ENCODE assay signal across 20 cellular contexts in genomic region chr1:158055854-158056253, GRCh38.
DNase-seq lines count a peak whose midpoint lies in the region; ATAC-seq, FAIRE-seq and TF ChIP-seq lines count a peak whose summit lies in the region.
"Had no signal": no experiment of that assay in that cellular context is flagged by ENCODE, and none has a peak within 500 bp of the region (broad histone marks: within the 10 kb centered on the region; RNA-seq: fewer than 3 reads in every experiment).

No MANE protein-coding gene starts in this region.

- no peak for TF ChIP-seq CTCF in HFFc6 (IDR thresholded peaks at IDR 0.05)
- no peak for TF ChIP-seq CTCF in brain (conservative IDR thresholded peaks at IDR 0.05)

- H3K4me3 ChIP-seq in BLaER1 treated with 17β-estradiol and CSF1 and Interleukin-3, amounts not matched to agents 10 nM and 100 nM, result no peak overlapping the region
- no peak overlapping the region for H3K4me3 ChIP-seq in small intestine (ENCODE audit: low read depth in 1 of 2, low read length in 2 of 2)
- H3K4me3 ChIP-seq: cardiac muscle cell, ovary, suprapubic skin had no signal

- H3K4me3 Mint-ChIP-seq in HFFc6, result no peak overlapping the region
- no peak overlapping the region for H3K4me3 Mint-ChIP-seq in brain
- no peak overlapping the region for H3K4me3 Mint-ChIP-seq in memory B cell
- H3K4me3 Mint-ChIP-seq: activated T-helper 1 cell treated with anti-CD3 and anti-CD28 coated beads, Interleukin-12 subunit alpha, Interleukin-12 subunit beta, Interleukin-2, Interleukin-4 antibody, amounts not matched to agents 30 ng/mL and 10 ng/mL and 1 ng/mL, durations not matched to agents 14 hours and 24 hours and 36 hours; T-helper 1 cell treated with Interleukin-12 subunit alpha and Interleukin-12 subunit beta and Interleukin-4 antibody, amounts not matched to agents 30 μg/mL and 1 μg/mL, for 36 hours had no signal

- H3K27me3 ChIP-seq in BLaER1 treated with 17β-estradiol and CSF1 and Interleukin-3, amounts not matched to agents 10 nM and 100 nM, result no peaks in the 10 kb centered on the region
- H3K27me3 ChIP-seq in small intestine (ENCODE audit: control insufficient read depth in 2 of 2, insufficient read depth in 2 of 2, low read length in 2 of 2), result no peaks in the 10 kb centered on the region
- H3K27me3 ChIP-seq: cardiac muscle cell, ovary, suprapubic skin had no signal

- H3K4me1 Mint-ChIP-seq in HFFc6 (ENCODE audit: low read depth) (peaks cover 51% of the 10 kb centered on the region), brain (peaks cover 74% of the 10 kb centered on the region), memory B cell (peaks cover 4% of the 10 kb centered on the region)

- DNase-seq in HFFc6, result no peak
- DNase-seq in memory B cell (ENCODE audit: low spot score in 2 of 2), result no peak
- DNase-seq in caudate nucleus (lab: John Stamatoyannopoulos, UW), result no peak
- DNase-seq in small intestine, result no peak
- DNase-seq: activated CD8-positive, alpha-beta memory T cell treated with anti-CD3 and anti-CD28 coated beads for 24 hours; Caco-2; effector CD8-positive, alpha-beta T cell; hippocampal formation; Kasumi-1; left colon; NCI-H1417 treated with DMSO at 0.1 percent for 48 hours; ovary; Right ventricle myocardium superior had no signal

- peak overlapping the region in 2 of 11 experiments; percentile 18 to 28; a peak in 2 of 22 replicates for H3K9ac ChIP-seq in BLaER1 treated with 17β-estradiol and CSF1 and Interleukin-3, amounts not matched to agents 10 nM and 100 nM

- peak overlapping the region in 7 of 11 experiments; percentile 13 to 55 (median 42); a peak in 11 of 22 replicates for H3K27ac ChIP-seq in BLaER1 treated with 17β-estradiol and CSF1 and Interleukin-3, amounts not matched to agents 10 nM and 100 nM
- H3K27ac ChIP-seq in caudate nucleus (ENCODE audit: low read depth, low read length) (no peak overlapping the region), small intestine (ENCODE audit: low read depth in 1 of 2, low read length in 1 of 2) (no peak overlapping the region)
- H3K27ac ChIP-seq: cardiac muscle cell, ovary, suprapubic skin had no signal

- peaks cover 5 to 58% (median 26%) of the 10 kb centered on the region in 11 experiments; a peak in 12 of 22 replicates for H4K20me1 ChIP-seq in BLaER1 treated with 17β-estradiol and CSF1 and Interleukin-3, amounts not matched to agents 10 nM and 100 nM

- H3K9me3 Mint-ChIP-seq in HFFc6 (no peaks in the 10 kb centered on the region), brain (no peaks in the 10 kb centered on the region), memory B cell (no peaks in the 10 kb centered on the region)
- H3K9me3 Mint-ChIP-seq: activated T-helper 1 cell treated with anti-CD3 and anti-CD28 coated beads, Interleukin-12 subunit alpha, Interleukin-12 subunit beta, Interleukin-2, Interleukin-4 antibody, amounts not matched to agents 30 ng/mL and 10 ng/mL and 1 ng/mL, durations not matched to agents 14 hours and 24 hours and 36 hours; T-helper 1 cell treated with Interleukin-12 subunit alpha and Interleukin-12 subunit beta and Interleukin-4 antibody, amounts not matched to agents 30 μg/mL and 1 μg/mL, for 36 hours had no signal

- H3K9me3 ChIP-seq in BLaER1 treated with 17β-estradiol and CSF1 and Interleukin-3, amounts not matched to agents 10 nM and 100 nM (replicated peaks in 1 of 11), result no peaks in the 10 kb centered on the region
- H3K9me3 ChIP-seq in small intestine (ENCODE audit: control insufficient read depth, low read depth), result no peaks in the 10 kb centered on the region
- H3K9me3 ChIP-seq: Caco-2, ovary, suprapubic skin had no signal

- peaks cover 6% of the 10 kb centered on the region for H3K27me3 Mint-ChIP-seq in HFFc6 (ENCODE audit: insufficient read depth)
- H3K27me3 Mint-ChIP-seq in brain, result no peaks in the 10 kb centered on the region
- H3K27me3 Mint-ChIP-seq in memory B cell, result peaks cover 22% of the 10 kb centered on the region

- peak overlapping the region; percentile 42 to 79 (median 63) for H3K4me2 ChIP-seq in BLaER1 treated with 17β-estradiol and CSF1 and Interleukin-3, amounts not matched to agents 10 nM and 100 nM

- 0 out of 2 replicates have a peak overlapping the region, but pooled peaks have one; percentile 6 for H3K27ac Mint-ChIP-seq in HFFc6
- H3K27ac Mint-ChIP-seq in brain, result peak overlapping the region in 4 of 5 experiments; percentile 46 to 89 (median 52)
- no peak overlapping the region for H3K27ac Mint-ChIP-seq in memory B cell
- H3K27ac Mint-ChIP-seq: activated T-helper 1 cell treated with anti-CD3 and anti-CD28 coated beads, Interleukin-12 subunit alpha, Interleukin-12 subunit beta, Interleukin-2, Interleukin-4 antibody, amounts not matched to agents 30 ng/mL and 10 ng/mL and 1 ng/mL, durations not matched to agents 14 hours and 24 hours and 36 hours; T-helper 1 cell treated with Interleukin-12 subunit alpha and Interleukin-12 subunit beta and Interleukin-4 antibody, amounts not matched to agents 30 μg/mL and 1 μg/mL, for 36 hours had no signal

- H3K36me3 Mint-ChIP-seq in HFFc6 (ENCODE audit: low read depth) (peaks cover 43% of the 10 kb centered on the region), brain (peaks cover 22% of the 10 kb centered on the region), memory B cell (no peaks in the 10 kb centered on the region)

- H3K4me1 ChIP-seq in BLaER1 treated with 17β-estradiol and CSF1 and Interleukin-3, amounts not matched to agents 10 nM and 100 nM, result peaks cover 16 to 51% (median 23%) of the 10 kb centered on the region in 10 experiments
- no peaks in the 10 kb centered on the region for H3K4me1 ChIP-seq in small intestine (ENCODE audit: control insufficient read depth in 2 of 2, insufficient read depth in 1 of 2, low read depth in 1 of 2, low read length in 1 of 2)

- peaks cover 0 to 13% (median 3%) of the 10 kb centered on the region in 11 experiments; a peak in 4 of 22 replicates for H3K36me3 ChIP-seq in BLaER1 treated with 17β-estradiol and CSF1 and Interleukin-3, amounts not matched to agents 10 nM and 100 nM
- H3K36me3 ChIP-seq in small intestine (ENCODE audit: control insufficient read depth in 2 of 2, insufficient read depth in 2 of 2, low read length in 2 of 2), result no peaks in the 10 kb centered on the region
- H3K36me3 ChIP-seq: cardiac muscle cell, ovary, suprapubic skin had no signal

- WGBS in small intestine, 3 donors, result 53 to 88% (median 72%) methylated on average over 4 of the region's 4 CpGs

- ATAC-seq in memory B cell (ENCODE audit: low read depth) (peak; percentile 31), GM21717 (IDR thresholded peaks at IDR 0.05; ENCODE audit: unreplicated experiment) (no peak)
- ATAC-seq: left colon had no signal

- no peak for FAIRE-seq in small intestine (lab: Jason Lieb, UNC)

Comparison
In these comparisons a context has a peak if more than half of its experiments do, and no peak if none do; other contexts are left out.
1. H3K27ac ChIP-seq: peak in BLaER1 treated with 17β-estradiol and CSF1 and Interleukin-3, amounts not matched to agents 10 nM and 100 nM (7 of 11); none in caudate nucleus (single experiment) and small intestine (0 of 2).